Comparison of ENCODE assay signal across 15 cellular contexts in the genomic region with DNA sequence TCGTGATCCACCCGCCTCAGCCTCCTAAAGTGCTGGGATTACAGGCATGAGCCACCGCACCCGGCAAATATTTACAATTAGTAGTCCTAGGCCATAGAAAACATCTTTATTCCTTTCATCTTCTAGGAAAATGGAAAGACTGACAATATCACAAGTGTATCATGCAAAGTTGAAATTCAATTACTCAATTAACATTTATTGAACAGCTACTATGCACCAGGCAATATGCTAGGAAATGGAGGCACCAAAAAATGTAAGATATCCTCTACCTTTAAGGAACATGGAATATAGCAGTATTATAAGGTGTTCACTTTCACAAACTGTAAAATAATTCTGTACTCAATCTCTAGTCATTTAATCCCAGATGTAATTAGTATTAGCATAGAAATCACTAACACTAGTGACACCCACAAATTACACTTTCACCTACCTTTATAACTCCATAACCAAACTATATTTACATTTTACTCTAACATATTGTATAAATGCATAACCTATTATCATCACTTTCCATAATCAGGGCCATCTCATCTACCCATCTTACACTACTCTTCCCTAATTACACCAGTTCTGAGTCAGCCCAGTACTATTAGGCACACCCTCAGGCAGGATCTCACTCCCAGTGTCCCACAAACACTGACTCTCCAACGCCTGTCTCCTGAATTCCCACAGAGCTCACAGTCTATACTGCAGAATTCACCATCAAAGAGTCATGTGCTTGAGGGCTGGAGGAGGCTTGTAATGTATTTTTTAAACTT. TPM values are rescaled to one million over a fixed set of nuclear protein-coding genes. Genes with fewer than 3 reads are reported as not detected.
DNase-seq lines count a peak whose midpoint lies in the region; TF ChIP-seq lines count a peak whose summit lies in the region.
"Had no signal": no experiment of that assay in that cellular context is flagged by ENCODE, and none has a peak within 500 bp of the region (broad histone marks: within the 10 kb centered on the region; RNA-seq: fewer than 3 reads in every experiment).

No MANE protein-coding gene starts in this region.

- H3K9me3 Mint-ChIP-seq in Caco-2 (ENCODE audit: unreplicated experiment): no peaks in the 10 kb centered on the region
- H3K9me3 Mint-ChIP-seq: activated T-cell treated with anti-CD3 and anti-CD28 coated beads, Interleukin-2, amount 50 U/mL, for 24 hours; neural crest cell had no signal

- no peak for TF ChIP-seq POLR2A in tibial nerve (IDR thresholded peaks at IDR 0.05)

- H3K4me3 ChIP-seq in AG10803 (ENCODE audit: low read length) (no peak overlapping the region), tibial nerve (no peak overlapping the region), Caco-2 (ENCODE audit: low read depth, low read length) (no peak overlapping the region)
- H3K4me3 ChIP-seq: BLaER1, thoracic aorta had no signal

- peaks cover 0 to 5% (median 0%) of the 10 kb centered on the region in 3 donors for H3K36me3 ChIP-seq in tibial nerve
- no peaks in the 10 kb centered on the region; the same call in 1 of the 2 replicates for H3K36me3 ChIP-seq in Caco-2 (ENCODE audit: control insufficient read depth, insufficient read depth, low read length)
- H3K36me3 ChIP-seq: thoracic aorta had no signal

- peaks cover 19% of the 10 kb centered on the region for H3K36me3 Mint-ChIP-seq in Caco-2 (ENCODE audit: insufficient read depth, unreplicated experiment)

- no peaks in the 10 kb centered on the region for H3K9me3 ChIP-seq in tibial nerve
- H3K9me3 ChIP-seq in Caco-2: no peaks in the 10 kb centered on the region
- H3K9me3 ChIP-seq: BLaER1, thoracic aorta had no signal

- BruUV-seq in Caco-2 (replicated peaks; lab: Mats Ljungman, UMichigan): no TSS peak

- CTCF ChIA-PET in Caco-2 (lab: Charles Lee): no interaction called here

- H3K4me1 Mint-ChIP-seq in Caco-2 (ENCODE audit: low read depth, unreplicated experiment): peaks cover 44% of the 10 kb centered on the region

- H3K4me3 Mint-ChIP-seq in Caco-2 (ENCODE audit: unreplicated experiment): no peak overlapping the region
- H3K4me3 Mint-ChIP-seq: activated T-cell treated with anti-CD3 and anti-CD28 coated beads, Interleukin-2, amount 50 U/mL, for 24 hours; neural crest cell had no signal

- WGBS in tibial nerve, 2 donors: 79 to 82% methylated on average over 5 of the region's 5 CpGs

- POLR2A ChIA-PET in Caco-2 (lab: Charles Lee): no interaction called here

- intact Hi-C loops in Caco-2 (cut with micrococcal nuclease; ENCODE audit: unreplicated experiment): no loop called here

- H3K4me1 ChIP-seq in tibial nerve (peaks cover 0 to 90% (median 43%) of the 10 kb centered on the region in 4 donors), Caco-2 (peaks cover 48% of the 10 kb centered on the region)

- H3K27me3 ChIP-seq in tibial nerve (no peaks in the 10 kb centered on the region), Caco-2 (replicated peaks; ENCODE audit: control insufficient read depth, insufficient read depth, low read length) (no peaks in the 10 kb centered on the region)
- H3K27me3 ChIP-seq: BLaER1 had no signal

- no peaks in the 10 kb centered on the region for H3K27me3 Mint-ChIP-seq in Caco-2 (ENCODE audit: insufficient read depth, unreplicated experiment)
- H3K27me3 Mint-ChIP-seq: activated T-cell treated with anti-CD3 and anti-CD28 coated beads, Interleukin-2, amount 50 U/mL, for 24 hours had no signal

- H3K27ac ChIP-seq in epithelial cell of prostate (peak overlapping the region; percentile 91), tibial nerve (peak overlapping the region in 2 of 4 donors; percentile 79 to 85)
- H3K27ac ChIP-seq: BLaER1, WERI-Rb-1 had no signal

- H3K27ac Mint-ChIP-seq in Caco-2 (ENCODE audit: unreplicated experiment): no peak overlapping the region
- H3K27ac Mint-ChIP-seq: activated T-cell treated with anti-CD3 and anti-CD28 coated beads, Interleukin-2, amount 50 U/mL, for 24 hours had no signal

- DNase-seq in AG10803 (ENCODE audit: low read depth) (peak; percentile 75), NCI-H69 (lab: John Stamatoyannopoulos, UW) (peak; percentile 57), epithelial cell of prostate (ENCODE audit: low read depth, low spot score) (no peak), myocyte (ENCODE audit: low read depth) (peak; percentile 58), AML-193 (lab: John Stamatoyannopoulos, UW) (no peak), tibial nerve (ENCODE audit: low spot score in 2 of 2) (no peak), Caco-2 (no peak), midbrain (lab: John Stamatoyannopoulos, UW) (no peak)
- DNase-seq: activated T-cell treated with anti-CD3 and anti-CD28 coated beads, Interleukin-2, amount 50 U/mL, for 24 hours; NCI-H1930; stimulated activated CD4-positive, alpha-beta T cell treated with anti-CD3 and anti-CD28 coated beads, Interleukin-4, amount 100 ng/mL, for 24 hours; WERI-Rb-1 had no signal

- TF ChIP-seq EP300 in tibial nerve (IDR thresholded peaks at IDR 0.05): no peak

- TF ChIP-seq CTCF in AG10803 (conservative IDR thresholded peaks at IDR 0.05; ENCODE audit: low read length): no peak
- TF ChIP-seq CTCF in tibial nerve (IDR thresholded peaks at IDR 0.05): no peak
- no peak for TF ChIP-seq CTCF in Caco-2 (IDR thresholded peaks at IDR 0.05; ENCODE audit: insufficient read depth in 1 of 2, low read depth in 1 of 2, low read length in 1 of 2, severe bottlenecking in 1 of 2, unreplicated experiment in 1 of 2)

RNA-seq across cellular contexts. Expression of a gene that starts 10.4 kb away (rescaled TPM):
- 80.3 and 85.3 TPM in 2 replicates for total RNA-seq in myocyte
- polyA plus RNA-seq in myocyte (2012): 117 TPM
- total RNA-seq in tibial nerve: 100 to 1,000 TPM; 110 to 181 (median 158) TPM
- total RNA-seq in Caco-2 (2022): 176 and 195 TPM in 2 replicates

Comparison
In these comparisons a context has a peak if more than half of its experiments do, and no peak if none do; other contexts are left out.
1. DNase-seq: peak in AG10803 (single experiment), NCI-H69 (single experiment) and myocyte (single experiment); none in epithelial cell of prostate (single experiment), AML-193 (0 of 2), tibial nerve (0 of 2), Caco-2 (0 of 2) and midbrain (single experiment).